In the genomic region with DNA sequence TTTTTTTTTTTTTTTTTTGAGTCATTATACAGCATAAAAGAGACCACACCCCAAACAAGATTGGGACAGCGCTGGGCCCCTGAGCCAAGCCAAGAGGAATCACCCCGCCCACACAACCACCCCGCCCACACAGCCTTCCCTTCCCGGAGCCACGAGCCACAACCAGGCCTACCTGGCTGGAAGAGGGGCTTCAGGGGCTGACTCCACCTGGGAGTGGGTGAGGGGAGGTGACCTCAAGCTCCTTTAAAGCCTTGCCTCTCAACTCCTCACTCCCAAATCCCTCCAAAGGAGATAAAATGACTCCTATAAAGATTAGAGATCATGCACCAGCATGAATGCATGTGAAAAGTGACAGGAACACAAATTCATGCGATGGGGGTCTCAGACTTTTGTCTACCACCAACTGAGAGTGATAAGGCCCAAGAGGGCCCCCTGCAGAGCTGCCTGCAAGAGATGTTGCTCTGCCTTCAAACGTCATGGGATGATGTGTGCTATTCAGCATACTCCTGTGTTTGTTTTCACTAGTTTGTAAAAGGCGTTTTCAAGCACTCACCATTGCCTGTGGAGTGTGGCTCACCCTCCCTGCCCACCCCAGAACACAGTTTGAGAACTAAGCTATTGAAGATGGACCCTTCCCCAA, we compare ENCODE assay signal across 11 cellular contexts. TPM values are rescaled to one million over a fixed set of nuclear protein-coding genes. Genes with fewer than 3 reads are reported as not detected.
DNase-seq lines count a peak whose midpoint lies in the region; ATAC-seq and TF ChIP-seq lines count a peak whose summit lies in the region.
"Had no signal": no experiment of that assay in that cellular context is flagged by ENCODE, and none has a peak within 500 bp of the region (broad histone marks: within the 10 kb centered on the region; RNA-seq: fewer than 3 reads in every experiment).

No MANE protein-coding gene starts in this region.

- H3K27me3 ChIP-seq in heart left ventricle, result peaks cover 0 to 8% (median 0%) of the 10 kb centered on the region in 9 donors
- H3K27me3 ChIP-seq in stomach, result peaks cover 0 to 14% (median 0%) of the 10 kb centered on the region in 3 donors
- no peaks in the 10 kb centered on the region for H3K27me3 ChIP-seq in uterus
- H3K27me3 ChIP-seq: ascending aorta had no signal

- TF ChIP-seq CTCF in heart left ventricle (IDR thresholded peaks at IDR 0.05) (no peak), stomach (IDR thresholded peaks at IDR 0.05) (no peak), uterus (IDR thresholded peaks at IDR 0.05) (no peak)

- intact Hi-C loops in heart left ventricle (cut with DNase I) (loop anchor here in 5 of 10 donors (2.0 to 5.0 kb wide), 6 partner anchors 17 to 86 kb away; no protein-coding TSS in a partner anchor), stomach (cut with DNase I; ENCODE audit: low total_unique reads) (no loop called here), uterus (cut with DNase I; ENCODE audit: low total_unique reads) (no loop called here)

- ATAC-seq in activated T-cell treated with anti-CD3 and anti-CD28 coated beads, Interleukin-2, amount 50 U/mL, for 72 hours (replicated peaks in 1 of 2), result peak; percentile 38 to 40
- ATAC-seq in T-cell (replicated peaks in 1 of 4) (peak; percentile 20 to 56 (median 39)), heart left ventricle (peak; percentile 26 to 49 (median 46))

- TF ChIP-seq POLR2A in heart left ventricle (IDR thresholded peaks at IDR 0.05) (no peak), stomach (IDR thresholded peaks at IDR 0.05) (no peak), uterus (IDR thresholded peaks at IDR 0.05) (no peak)

- H3K4me1 ChIP-seq in heart left ventricle (peaks cover 0 to 82% (median 60%) of the 10 kb centered on the region in 12 donors), stomach (peaks cover 6 to 50% (median 41%) of the 10 kb centered on the region in 4 donors), uterus (no peaks in the 10 kb centered on the region)
- H3K4me1 ChIP-seq: ascending aorta had no signal

- peak overlapping the region in 1 of 2 donors; percentile 17 for H3K4me3 Mint-ChIP-seq in activated T-cell treated with anti-CD3 and anti-CD28 coated beads, Interleukin-2, amount 50 U/mL, for 72 hours
- no peak overlapping the region for H3K4me3 Mint-ChIP-seq in T-cell
- H3K4me3 Mint-ChIP-seq: CD4-positive, CD25-positive, alpha-beta regulatory T cell; T-helper 1 cell treated with Interleukin-12 subunit alpha and Interleukin-12 subunit beta and Interleukin-4 antibody, amounts not matched to agents 30 μg/mL and 1 μg/mL, for 36 hours had no signal

- no peaks in the 10 kb centered on the region for H3K9me3 Mint-ChIP-seq in activated T-cell treated with anti-CD3 and anti-CD28 coated beads, Interleukin-2, amount 50 U/mL, for 72 hours
- H3K9me3 Mint-ChIP-seq in T-cell, result no peaks in the 10 kb centered on the region
- H3K9me3 Mint-ChIP-seq: CD4-positive, CD25-positive, alpha-beta regulatory T cell; T-helper 1 cell treated with Interleukin-12 subunit alpha and Interleukin-12 subunit beta and Interleukin-4 antibody, amounts not matched to agents 30 μg/mL and 1 μg/mL, for 36 hours had no signal

- 49 to 54% (median 52%) methylated on average over 8 of the region's 8 CpGs for WGBS in heart left ventricle, 4 donors
- WGBS in stomach, 5 donors, result 19 to 29% (median 25%) methylated on average over 8 of the region's 8 CpGs

- no peak overlapping the region for H3K27ac Mint-ChIP-seq in activated T-cell treated with anti-CD3 and anti-CD28 coated beads, Interleukin-2, amount 50 U/mL, for 72 hours
- H3K27ac Mint-ChIP-seq in T-cell, result peak overlapping the region in 1 of 2 donors; percentile 34
- H3K27ac Mint-ChIP-seq: T-helper 1 cell treated with Interleukin-12 subunit alpha and Interleukin-12 subunit beta and Interleukin-4 antibody, amounts not matched to agents 30 μg/mL and 1 μg/mL, for 36 hours had no signal

- peaks cover 7% of the 10 kb centered on the region for H3K27me3 Mint-ChIP-seq in activated T-cell treated with anti-CD3 and anti-CD28 coated beads, Interleukin-2, amount 50 U/mL, for 72 hours (ENCODE audit: low read depth)
- peaks cover 0 to 4% of the 10 kb centered on the region in 2 donors for H3K27me3 Mint-ChIP-seq in T-cell
- H3K27me3 Mint-ChIP-seq: CD4-positive, CD25-positive, alpha-beta regulatory T cell had no signal

- CTCF ChIA-PET in T-cell (lab: Charles Lee), result interaction anchor here (0.6 to 0.7 kb wide), 6 partner anchors 16 to 185 kb away, joined by 3 to 4 read pairs (median 3); no protein-coding TSS in a partner anchor

- H3K36me3 Mint-ChIP-seq in activated T-cell treated with anti-CD3 and anti-CD28 coated beads, Interleukin-2, amount 50 U/mL, for 72 hours (ENCODE audit: insufficient read depth in 2 of 2), result no peaks in the 10 kb centered on the region
- H3K36me3 Mint-ChIP-seq in T-cell, result no peaks in the 10 kb centered on the region
- H3K36me3 Mint-ChIP-seq: CD4-positive, CD25-positive, alpha-beta regulatory T cell had no signal

- H3K36me3 ChIP-seq in heart left ventricle (no peaks in the 10 kb centered on the region), stomach (no peaks in the 10 kb centered on the region), uterus (no peaks in the 10 kb centered on the region)
- H3K36me3 ChIP-seq: ascending aorta had no signal

- H3K27ac ChIP-seq in heart left ventricle, result peak overlapping the region in 2 of 12 donors; percentile 14 to 29
- peak overlapping the region in 1 of 5 donors; percentile 19 for H3K27ac ChIP-seq in stomach
- no peak overlapping the region for H3K27ac ChIP-seq in uterus
- H3K27ac ChIP-seq: ascending aorta had no signal

- POLR2A ChIA-PET in T-cell (lab: Charles Lee), result interaction anchor here (0.5 to 0.7 kb wide), 4 partner anchors 25 to 492 kb away, joined by 3 to 10 read pairs (median 4); no protein-coding TSS in a partner anchor

- H3K4me3 ChIP-seq in heart left ventricle, result no peak overlapping the region
- H3K4me3 ChIP-seq in stomach, result no peak overlapping the region
- no peak overlapping the region for H3K4me3 ChIP-seq in uterus
- H3K4me3 ChIP-seq: ascending aorta had no signal

- peaks cover 47% of the 10 kb centered on the region for H3K4me1 Mint-ChIP-seq in activated T-cell treated with anti-CD3 and anti-CD28 coated beads, Interleukin-2, amount 50 U/mL, for 72 hours (ENCODE audit: low read depth)
- H3K4me1 Mint-ChIP-seq in T-cell, result peaks cover 37 to 46% (median 37%) of the 10 kb centered on the region in 3 donors

- H3K9me3 ChIP-seq in heart left ventricle (no peaks in the 10 kb centered on the region), stomach (no peaks in the 10 kb centered on the region), uterus (no peaks in the 10 kb centered on the region)
- H3K9me3 ChIP-seq: ascending aorta had no signal

- TF ChIP-seq EP300 in stomach (IDR thresholded peaks at IDR 0.05), result no peak

- DNase-seq in activated T-cell treated with anti-CD3 and anti-CD28 coated beads, Interleukin-2, amount 50 U/mL, for 72 hours, result peak in 1 of 2 donors; percentile 21
- DNase-seq in activated T-cell treated with anti-CD3 and anti-CD28 coated beads for 4 hours, result no peak
- peak in 1 of 34 experiments; percentile 24 for DNase-seq in T-cell
- DNase-seq in heart left ventricle, result peak in 3 of 5 donors; percentile 43 to 66 (median 52)
- peak; percentile 50 for DNase-seq in stomach
- no peak for DNase-seq in uterus
- DNase-seq in SKM-1 (lab: John Stamatoyannopoulos, UW; ENCODE audit: unreplicated experiment), result no peak
- DNase-seq in COLO668 (lab: John Stamatoyannopoulos, UW; ENCODE audit: unreplicated experiment), result no peak

RNA-seq across cellular contexts. Expression of gene KLF13, which starts 23.1 kb away (rescaled TPM):
- total RNA-seq in activated T-cell treated with anti-CD3 and anti-CD28 coated beads, Interleukin-2, amount 50 U/mL, for 72 hours, result 100 to 1,000 TPM; 260 to 273 TPM
- total RNA-seq in T-cell (100 to 1,000 TPM; 218 to 327 (median 288) TPM), heart left ventricle (10 to 100 TPM; 37.5 to 65.9 (median 56.4) TPM), stomach (10 to 100 TPM in 4 of 5 donors, 1 to 10 TPM in 1; 9.3 to 74.0 (median 38.8) TPM), uterus (10 to 100 TPM; 20.2 to 58.8 (median 25.7) TPM)
- polyA plus RNA-seq in heart left ventricle (10 to 100 TPM; 22.4 to 74.0 TPM), stomach (10 to 100 TPM; 23.0 to 30.7 (median 24.3) TPM)

Comparison
In these comparisons a context has a peak if more than half of its experiments do, and no peak if none do; other contexts are left out.
1. DNase-seq: peak in heart left ventricle (3 of 5) and stomach (single experiment); none in activated T-cell treated with anti-CD3 and anti-CD28 coated beads for 4 hours (single experiment), uterus (0 of 2), SKM-1 (single experiment) and COLO668 (single experiment).
2. Peak in every context shown above with its lines, with median percentiles within 50 percentile points of each other: ATAC-seq.